13 cellular contexts compared by ENCODE assay signal in the genomic region with DNA sequence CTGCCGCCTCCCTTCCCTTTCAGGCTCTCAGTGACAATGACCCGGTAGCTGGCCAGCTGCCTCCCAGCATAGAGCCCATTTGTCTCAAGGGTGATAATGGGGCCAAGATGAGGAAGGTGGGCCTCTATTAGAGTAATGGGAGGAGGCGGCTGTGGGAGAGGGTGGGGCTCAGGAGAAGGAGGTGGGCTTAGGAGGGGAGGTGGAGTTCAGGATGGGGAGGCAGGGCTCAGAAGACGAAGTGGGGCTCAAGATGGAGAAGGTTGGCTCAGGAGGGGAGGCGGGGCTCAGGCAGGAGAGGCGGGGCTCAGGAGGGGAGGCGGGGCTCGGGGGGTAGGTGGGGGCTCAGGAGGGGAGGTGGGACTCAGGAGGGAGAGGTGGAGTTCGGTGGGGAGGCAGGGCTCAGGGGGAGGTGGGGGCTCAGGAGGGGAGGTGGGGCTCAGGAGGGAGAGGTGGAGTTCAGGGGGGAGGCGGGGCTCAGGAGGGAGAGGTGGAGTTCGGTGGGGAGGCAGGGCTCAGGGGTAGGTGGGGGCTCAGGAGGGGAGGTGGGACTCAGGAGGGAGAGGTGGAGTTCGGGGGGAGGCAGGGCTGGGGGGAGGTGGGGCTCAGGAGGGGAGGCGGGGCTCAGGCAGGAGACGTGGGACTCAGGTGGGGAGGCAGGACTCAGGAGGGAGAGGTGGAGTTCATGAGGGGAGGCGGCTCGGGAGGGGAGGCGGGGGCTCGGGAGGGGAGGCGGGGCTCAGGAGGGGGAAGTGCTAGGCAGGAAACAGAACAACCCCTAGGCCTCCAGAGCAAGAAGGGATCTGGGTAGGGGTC.
DNase-seq lines count a peak whose midpoint lies in the region; ATAC-seq and TF ChIP-seq lines count a peak whose summit lies in the region.
"Had no signal": no experiment of that assay in that cellular context is flagged by ENCODE, and none has a peak within 500 bp of the region (broad histone marks: within the 10 kb centered on the region; RNA-seq: fewer than 3 reads in every experiment).

No MANE protein-coding gene starts in this region.

- peak overlapping the region; percentile 67 for H3K4me2 ChIP-seq in DOHH2 (ENCODE audit: low read length)

- H3K4me1 Mint-ChIP-seq in T-helper 2 cell treated with Interferon-gamma antibody and Interleukin-4, amounts not matched to agents 5 μg/mL and 100 μg/mL, for 36 hours (ENCODE audit: low read depth): no peaks in the 10 kb centered on the region
- no peaks in the 10 kb centered on the region for H3K4me1 Mint-ChIP-seq in stimulated activated effector memory CD8-positive, alpha-beta T cell treated with anti-CD3 and anti-CD28 coated beads, Interleukin-12 subunit alpha, Interleukin-12 subunit beta, amount 100 ng/mL, for 72 hours

- no peak overlapping the region for H3K4me3 Mint-ChIP-seq in T-helper 2 cell treated with Interferon-gamma antibody and Interleukin-4, amounts not matched to agents 5 μg/mL and 100 μg/mL, for 36 hours
- no peak overlapping the region for H3K4me3 Mint-ChIP-seq in stimulated activated effector memory CD8-positive, alpha-beta T cell treated with anti-CD3 and anti-CD28 coated beads, Interleukin-12 subunit alpha, Interleukin-12 subunit beta, amount 100 ng/mL, for 72 hours

- no peaks in the 10 kb centered on the region for H3K9me2 ChIP-seq in DOHH2 (replicated peaks; ENCODE audit: control insufficient read depth, low read length)

- no peaks in the 10 kb centered on the region for H3K9me3 Mint-ChIP-seq in T-helper 2 cell treated with Interferon-gamma antibody and Interleukin-4, amounts not matched to agents 5 μg/mL and 100 μg/mL, for 36 hours
- H3K9me3 Mint-ChIP-seq in stimulated activated effector memory CD8-positive, alpha-beta T cell treated with anti-CD3 and anti-CD28 coated beads, Interleukin-12 subunit alpha, Interleukin-12 subunit beta, amount 100 ng/mL, for 72 hours: no peaks in the 10 kb centered on the region
- H3K9me3 Mint-ChIP-seq: CD8-positive, alpha-beta memory T cell had no signal

- TF ChIP-seq CTCF in DOHH2 (IDR thresholded peaks at IDR 0.05; ENCODE audit: low read depth, low read length, poor library complexity, severe bottlenecking): no peak

- H3K4me1 ChIP-seq in DOHH2 (ENCODE audit: control insufficient read depth, low read length): peaks cover 47% of the 10 kb centered on the region
- H3K4me1 ChIP-seq: tibial artery had no signal

- no peak for ATAC-seq in stimulated activated effector memory CD8-positive, alpha-beta T cell treated with anti-CD3 and anti-CD28 coated beads, Interleukin-12 subunit alpha, Interleukin-12 subunit beta, amount 100 ng/mL, for 72 hours
- ATAC-seq: GM12878, heart right ventricle had no signal

- no peaks in the 10 kb centered on the region for H4K20me1 ChIP-seq in DOHH2 (ENCODE audit: control insufficient read depth, insufficient read depth, low read depth, low read length)

- no peaks in the 10 kb centered on the region for H3K27me3 Mint-ChIP-seq in T-helper 2 cell treated with Interferon-gamma antibody and Interleukin-4, amounts not matched to agents 5 μg/mL and 100 μg/mL, for 36 hours (ENCODE audit: low read depth)

- H3K79me2 ChIP-seq in DOHH2 (ENCODE audit: control insufficient read depth, low read length): no peaks in the 10 kb centered on the region

- H3K36me3 ChIP-seq in DOHH2 (ENCODE audit: control insufficient read depth, low read length): no peaks in the 10 kb centered on the region
- H3K36me3 ChIP-seq: heart right ventricle, tibial artery had no signal

- DNase-seq in NAMALWA (ENCODE audit: low spot score) (peak; percentile 82), NCI-H82 treated with DMSO at 0.1 percent for 48 hours (lab: John Stamatoyannopoulos, UW; ENCODE audit: unreplicated experiment) (peak; percentile 73), left kidney (ENCODE audit: low read depth, low spot score) (peak; percentile 18)
- no peak for DNase-seq in T-helper 2 cell treated with Interferon-gamma antibody and Interleukin-4, amounts not matched to agents 5 μg/mL and 100 μg/mL, for 36 hours (ENCODE audit: low spot score)
- no peak for DNase-seq in stimulated activated CD4-positive, alpha-beta T cell treated with anti-CD3 and anti-CD28 coated beads, Interleukin-4, amount 100 ng/mL, for 1 hour
- no peak for DNase-seq in activated CD4-positive, alpha-beta T cell treated with anti-CD3 and anti-CD28 coated beads, Interleukin-2, amount 50 U/mL, for 4 hours
- DNase-seq in stimulated activated effector memory CD8-positive, alpha-beta T cell treated with anti-CD3 and anti-CD28 coated beads, Interleukin-12 subunit alpha, Interleukin-12 subunit beta, amount 100 ng/mL, for 72 hours (ENCODE audit: low spot score in 2 of 2): no peak
- DNase-seq: CD8-positive, alpha-beta memory T cell; heart right ventricle; NCI-H524 had no signal

- H3K9me3 ChIP-seq in DOHH2 (ENCODE audit: control insufficient read depth, insufficient read depth, low read length): no peaks in the 10 kb centered on the region
- H3K9me3 ChIP-seq: heart right ventricle, tibial artery had no signal

- peak overlapping the region; percentile 52 for H3K27ac ChIP-seq in DOHH2 (ENCODE audit: low read depth, low read length)
- H3K27ac ChIP-seq: heart right ventricle, tibial artery had no signal

- H3K27ac Mint-ChIP-seq in T-helper 2 cell treated with Interferon-gamma antibody and Interleukin-4, amounts not matched to agents 5 μg/mL and 100 μg/mL, for 36 hours: no peak overlapping the region
- H3K27ac Mint-ChIP-seq in stimulated activated effector memory CD8-positive, alpha-beta T cell treated with anti-CD3 and anti-CD28 coated beads, Interleukin-12 subunit alpha, Interleukin-12 subunit beta, amount 100 ng/mL, for 72 hours: no peak overlapping the region

- H3K36me3 Mint-ChIP-seq in T-helper 2 cell treated with Interferon-gamma antibody and Interleukin-4, amounts not matched to agents 5 μg/mL and 100 μg/mL, for 36 hours (ENCODE audit: low read depth): no peaks in the 10 kb centered on the region
- H3K36me3 Mint-ChIP-seq in stimulated activated effector memory CD8-positive, alpha-beta T cell treated with anti-CD3 and anti-CD28 coated beads, Interleukin-12 subunit alpha, Interleukin-12 subunit beta, amount 100 ng/mL, for 72 hours: no peaks in the 10 kb centered on the region
- H3K36me3 Mint-ChIP-seq: CD8-positive, alpha-beta memory T cell had no signal

- H3K27me3 ChIP-seq in DOHH2 (ENCODE audit: control insufficient read depth, low read length): no peaks in the 10 kb centered on the region

- peak overlapping the region; percentile 50 for H3K4me3 ChIP-seq in DOHH2 (ENCODE audit: low read length)
- H3K4me3 ChIP-seq: GM12878, heart right ventricle, tibial artery had no signal

- peaks cover 16% of the 10 kb centered on the region for H3F3A ChIP-seq in DOHH2 (ENCODE audit: control insufficient read depth, insufficient read depth)

Comparison
In these comparisons a context has a peak if more than half of its experiments do, and no peak if none do; other contexts are left out.
1. DNase-seq: peak in NAMALWA (single experiment), NCI-H82 treated with DMSO at 0.1 percent for 48 hours (single experiment) and left kidney (single experiment); none in T-helper 2 cell treated with Interferon-gamma antibody and Interleukin-4, amounts not matched to agents 5 μg/mL and 100 μg/mL, for 36 hours (single experiment), stimulated activated CD4-positive, alpha-beta T cell treated with anti-CD3 and anti-CD28 coated beads, Interleukin-4, amount 100 ng/mL, for 1 hour (single experiment), activated CD4-positive, alpha-beta T cell treated with anti-CD3 and anti-CD28 coated beads, Interleukin-2, amount 50 U/mL, for 4 hours (0 of 2) and stimulated activated effector memory CD8-positive, alpha-beta T cell treated with anti-CD3 and anti-CD28 coated beads, Interleukin-12 subunit alpha, Interleukin-12 subunit beta, amount 100 ng/mL, for 72 hours (0 of 2).